1 cellular context compared by ENCODE assay signal in genomic region chr17:10879110-10879509, GRCh38.
TF ChIP-seq lines count a peak whose summit lies in the region.

No MANE protein-coding gene starts in this region.

TF ChIP-seq in H1, 55 proteins besides CTCF, POLR2A, EP300 and RAD21 (continued from another document):
- no peak for TF ChIP-seq CHD2 (IDR thresholded peaks at IDR 0.05; ENCODE audit: low read length)
- TF ChIP-seq GTF2F1 (IDR thresholded peaks at IDR 0.05; ENCODE audit: borderline replicate concordance, low read depth, low read length) = no peak
